In genomic region chr5:42889311-42889933, GRCh38 we compare ENCODE assay signal across 8 cellular contexts.
DNase-seq lines count a peak whose midpoint lies in the region; ATAC-seq and TF ChIP-seq lines count a peak whose summit lies in the region.

No MANE protein-coding gene starts in this region.

- no peaks in the 10 kb centered on the region for H3K36me3 Mint-ChIP-seq in activated T-helper 17 cell treated with anti-CD3 and anti-CD28 coated beads, Interleukin-2, amount 50 U/mL, for 72 hours (ENCODE audit: low read depth)

- no peak overlapping the region for H3K4me3 Mint-ChIP-seq in activated T-helper 17 cell treated with anti-CD3 and anti-CD28 coated beads, Interleukin-2, amount 50 U/mL, for 72 hours

- peak; percentile 81 for ATAC-seq in activated T-helper 17 cell treated with anti-CD3 and anti-CD28 coated beads, Interleukin-2, amount 50 U/mL, for 72 hours (replicated peaks)
- ATAC-seq in foreskin keratinocyte (peak; percentile 82), omental fat pad (ENCODE audit: low FRiP score) (peak; percentile 67)

- no peaks in the 10 kb centered on the region for H3K27me3 ChIP-seq in GM06990 (replicated peaks; ENCODE audit: control insufficient read depth, insufficient read depth, low read length)
- no peaks in the 10 kb centered on the region for H3K27me3 ChIP-seq in H7 (ENCODE audit: control insufficient read depth, insufficient read depth, low read length)
- peaks cover 3% of the 10 kb centered on the region for H3K27me3 ChIP-seq in foreskin keratinocyte

- H3K36me3 ChIP-seq in GM06990 (ENCODE audit: control insufficient read depth, insufficient read depth, low read length) (no peaks in the 10 kb centered on the region), H7 (replicated peaks; ENCODE audit: control insufficient read depth, insufficient read depth, low read length) (no peaks in the 10 kb centered on the region)

- H3K27ac Mint-ChIP-seq in activated T-helper 17 cell treated with anti-CD3 and anti-CD28 coated beads, Interleukin-2, amount 50 U/mL, for 72 hours: no peak overlapping the region

- DNase-seq in GM06990 (ENCODE audit: extremely low read depth, insufficient read length): no peak
- DNase-seq in H7: peak; percentile 70
- DNase-seq in RKO (ENCODE audit: low spot score): peak; percentile 72
- DNase-seq in foreskin keratinocyte: peak; percentile 29 to 64
- DNase-seq in omental fat pad (ENCODE audit: low spot score): peak; percentile 68
- DNase-seq in ureter (ENCODE audit: low spot score): peak; percentile 80

- peaks cover 4% of the 10 kb centered on the region for H3K27me3 Mint-ChIP-seq in activated T-helper 17 cell treated with anti-CD3 and anti-CD28 coated beads, Interleukin-2, amount 50 U/mL, for 72 hours

- no peaks in the 10 kb centered on the region for H3K4me1 Mint-ChIP-seq in activated T-helper 17 cell treated with anti-CD3 and anti-CD28 coated beads, Interleukin-2, amount 50 U/mL, for 72 hours

- TF ChIP-seq CTCF in GM06990 (IDR thresholded peaks at IDR 0.05; ENCODE audit: insufficient read depth, low read length, poor library complexity, severe bottlenecking) (peak; percentile 86), LNCAP (IDR thresholded peaks at IDR 0.05) (peak; percentile 89), foreskin keratinocyte (conservative IDR thresholded peaks at IDR 0.05) (peak; percentile 93), omental fat pad (IDR thresholded peaks at IDR 0.05) (no peak)

- no peak overlapping the region for H3K4me3 ChIP-seq in GM06990 (replicated peaks; ENCODE audit: low read depth, low read length)
- H3K4me3 ChIP-seq in H7 (ENCODE audit: insufficient read depth, low read depth, low read length): no peak overlapping the region

- H3K4me1 ChIP-seq in foreskin keratinocyte: no peaks in the 10 kb centered on the region

- no peaks in the 10 kb centered on the region for H3K9me3 Mint-ChIP-seq in activated T-helper 17 cell treated with anti-CD3 and anti-CD28 coated beads, Interleukin-2, amount 50 U/mL, for 72 hours

- H3K27ac ChIP-seq in foreskin keratinocyte: no peak overlapping the region

Comparison
In these comparisons a context has a peak if more than half of its experiments do, and no peak if none do; other contexts are left out.
1. CTCF ChIP-seq: peak in GM06990 (single experiment), LNCAP (single experiment) and foreskin keratinocyte (single experiment); none in omental fat pad (0 of 3).
2. Peak in every context shown above with its lines, with median percentiles within 50 percentile points of each other: ATAC-seq.